In the genomic region with DNA sequence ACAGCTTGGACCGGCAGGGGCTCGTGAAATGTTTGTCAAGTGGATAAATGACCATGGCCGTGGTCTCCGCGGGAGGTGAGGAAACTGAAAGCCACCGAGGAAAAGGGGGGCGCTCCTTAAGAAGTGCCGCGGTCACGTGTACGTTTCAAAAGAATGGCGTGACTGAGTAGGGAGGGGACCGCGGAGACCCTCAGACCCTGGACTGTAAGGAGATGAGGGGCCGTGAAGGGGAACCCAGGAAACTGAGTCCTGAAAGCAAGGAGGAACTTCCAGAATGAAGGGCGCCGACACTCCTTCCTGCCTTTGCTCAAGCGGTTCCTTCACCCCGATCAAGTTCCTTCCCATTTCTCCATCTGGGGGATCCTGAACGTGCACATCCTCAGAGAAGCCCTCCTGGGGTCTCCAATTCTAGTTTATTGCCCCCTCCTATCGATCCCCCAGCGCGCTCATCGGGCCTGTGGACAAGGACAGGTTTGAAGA, we compare ENCODE assay signal across 8 cellular contexts. TPM values are rescaled to one million over a fixed set of nuclear protein-coding genes. Genes with fewer than 3 reads are reported as not detected.
DNase-seq lines count a peak whose midpoint lies in the region; ATAC-seq and TF ChIP-seq lines count a peak whose summit lies in the region.
"Not testable (repeated sequence)": the region's sequence is repeated elsewhere in the genome, so short reads cannot be mapped to it uniquely, and the experiment has no call there.

No MANE protein-coding gene starts in this region.

- peak overlapping the region; percentile 94 for H3K27ac ChIP-seq in RWPE1
- H3K27ac ChIP-seq in layer of hippocampus (ENCODE audit: low read depth, low read length) = peak overlapping the region; percentile 91
- peak overlapping the region; percentile 43 to 87 for H3K27ac ChIP-seq in ovary
- peak overlapping the region; percentile 86 to 98 (median 97) for H3K27ac ChIP-seq in upper lobe of left lung

- intact Hi-C loops in ovary (cut with DNase I) = loop anchor here in 2 of 4 donors (5.0 to 10.0 kb wide), 3 partner anchors 38 to 530 kb away; no protein-coding TSS in a partner anchor

- 0 to 1% (median 0%) methylated on average over 21 to 24 of the region's 24 CpGs for WGBS in ovary, 3 donors
- 1 to 2% methylated on average over 23 to 24 of the region's 24 CpGs for WGBS in upper lobe of left lung, 2 donors

- CTCF ChIA-PET in RWPE1 (lab: Yijun Ruan, JAX) = interaction anchor here (0.7 to 1.8 kb wide), 2 partner anchors 40 to 559 kb away, joined by 5 to 8 read pairs; no protein-coding TSS in a partner anchor

- not testable (repeated sequence) for DNase-seq in RWPE1 (ENCODE audit: low spot score); endothelial cell (ENCODE audit: low spot score); ovary; upper lobe of left lung

- ATAC-seq in HG03135 (IDR thresholded peaks at IDR 0.05; ENCODE audit: unreplicated experiment) = peak; percentile 4
- peak in 1 of 2 donors; percentile 2 for ATAC-seq in upper lobe of left lung (ENCODE audit: low FRiP score in 2 of 2)

- not testable (repeated sequence) for H3K27me3 Mint-ChIP-seq in activated naive CD8-positive, alpha-beta T cell
- H3K27me3 Mint-ChIP-seq in endothelial cell (ENCODE audit: unreplicated experiment) = peaks cover 16% of the 10 kb centered on the region

- peak overlapping the region; percentile 96 for H3K27ac Mint-ChIP-seq in activated naive CD8-positive, alpha-beta T cell
- peak overlapping the region; percentile 87 for H3K27ac Mint-ChIP-seq in endothelial cell (ENCODE audit: unreplicated experiment)

- H3K36me3 ChIP-seq in ovary = not testable (repeated sequence)
- peaks cover 0 to 40% (median 16%) of the 10 kb centered on the region in 4 donors for H3K36me3 ChIP-seq in upper lobe of left lung

- H3K4me3 ChIP-seq in GM12875 (ENCODE audit: low read depth, low read length) = peak overlapping the region; percentile 78
- peak overlapping the region; percentile 99 for H3K4me3 ChIP-seq in ovary
- H3K4me3 ChIP-seq in upper lobe of left lung = peak overlapping the region; percentile 86 to 100 (median 95)

- POLR2A ChIA-PET in RWPE1 (lab: Yijun Ruan, JAX; ENCODE audit: low non-redundant PET) = not testable (repeated sequence)

- H3K27me3 ChIP-seq in layer of hippocampus (ENCODE audit: control insufficient read depth, insufficient read depth, low read length); ovary; upper lobe of left lung: not testable (repeated sequence)

- H3K4me3 Mint-ChIP-seq in activated naive CD8-positive, alpha-beta T cell = peak overlapping the region; percentile 98
- H3K4me3 Mint-ChIP-seq in endothelial cell (ENCODE audit: unreplicated experiment) = peak overlapping the region; percentile 96

- H3K36me3 Mint-ChIP-seq in activated naive CD8-positive, alpha-beta T cell = not testable (repeated sequence)
- peaks cover 26% of the 10 kb centered on the region for H3K36me3 Mint-ChIP-seq in endothelial cell (ENCODE audit: low read depth, unreplicated experiment)

- H3K9me3 Mint-ChIP-seq in activated naive CD8-positive, alpha-beta T cell (ENCODE audit: low read depth); endothelial cell (ENCODE audit: unreplicated experiment): not testable (repeated sequence)

- TF ChIP-seq POLR2A in ovary (IDR thresholded peaks at IDR 0.05); upper lobe of left lung (IDR thresholded peaks at IDR 0.05): not testable (repeated sequence)

- H3K9me3 ChIP-seq in ovary, upper lobe of left lung: not testable (repeated sequence)

- H3K4me1 ChIP-seq in ovary (ENCODE audit: insufficient read depth) (peaks cover 14% of the 10 kb centered on the region), upper lobe of left lung (peaks cover 29 to 51% (median 36%) of the 10 kb centered on the region in 4 donors)

- peaks cover 45% of the 10 kb centered on the region for H3K4me1 Mint-ChIP-seq in activated naive CD8-positive, alpha-beta T cell (ENCODE audit: low read depth)
- peaks cover 25% of the 10 kb centered on the region for H3K4me1 Mint-ChIP-seq in endothelial cell (ENCODE audit: unreplicated experiment)

- not testable (repeated sequence) for TF ChIP-seq EP300 in ovary (IDR thresholded peaks at IDR 0.05); upper lobe of left lung (IDR thresholded peaks at IDR 0.05)

- not testable (repeated sequence) for TF ChIP-seq CTCF in GM12875 (IDR thresholded peaks at IDR 0.05; ENCODE audit: borderline replicate concordance, insufficient read depth, low read depth, low read length); RWPE1 (conservative IDR thresholded peaks at IDR 0.05; ENCODE audit: low read depth); endothelial cell (IDR thresholded peaks at IDR 0.05; ENCODE audit: unreplicated experiment); ovary (IDR thresholded peaks at IDR 0.05); upper lobe of left lung (IDR thresholded peaks at IDR 0.05)

RNA-seq across cellular contexts. Expression of gene CES2, which starts 0.4 kb away (rescaled TPM):
- total RNA-seq in endothelial cell (ENCODE audit: unreplicated experiment) (26.7 TPM), ovary (10 to 100 TPM; 25.5 to 51.9 (median 42.2) TPM), upper lobe of left lung (10 to 100 TPM; 32.2 to 76.1 (median 46.5) TPM)
- polyA plus RNA-seq in ovary = 10 to 100 TPM; 29.4 to 38.9 TPM

RNA-seq across cellular contexts. Expression of gene CIAO2B, which starts 0.7 kb away (rescaled TPM):
- 38.8 TPM for total RNA-seq in endothelial cell (ENCODE audit: unreplicated experiment)
- total RNA-seq in ovary = 10 to 100 TPM; 57.7 to 77.8 (median 66.7) TPM
- 100 to 1,000 TPM in 1 of 2 donors, 10 to 100 TPM in 1; 40.1 to 150 TPM for polyA plus RNA-seq in ovary
- 100 to 1,000 TPM in 1 of 6 donors, 10 to 100 TPM in 5; 59.6 to 131 (median 73.2) TPM for total RNA-seq in upper lobe of left lung

RNA-seq across cellular contexts. Expression of gene RRAD, which starts 9.5 kb away (rescaled TPM):
- not detected for total RNA-seq in endothelial cell (ENCODE audit: unreplicated experiment)
- 10 to 100 TPM in 5 of 7 donors, 1 to 10 TPM in 2; 5.6 to 43.1 (median 12.1) TPM for total RNA-seq in ovary
- 10 to 100 TPM in 1 of 2 donors, 1 to 10 TPM in 1; 2.3 to 22.3 TPM for polyA plus RNA-seq in ovary
- 10 to 100 TPM; 13.8 to 50.3 (median 47.0) TPM for total RNA-seq in upper lobe of left lung

RNA-seq across cellular contexts. Expression of gene CDH16, which starts 16.2 kb away (rescaled TPM):
- not detected for total RNA-seq in endothelial cell (ENCODE audit: unreplicated experiment)
- total RNA-seq in ovary = 10 to 100 TPM in 1 of 7 donors, 1 to 10 TPM in 1, under 1 TPM in 3, not detected in 2; 0.12 to 19.2 (median 0.57) TPM
- polyA plus RNA-seq in ovary = not detected
- total RNA-seq in upper lobe of left lung = 1 to 10 TPM in 2 of 6 donors, under 1 TPM in 1, not detected in 3; 0.40 to 1.8 (median 1.7) TPM

RNA-seq across cellular contexts. Expression of gene CES3, which starts 26.2 kb away (rescaled TPM):
- 2.5 TPM for total RNA-seq in endothelial cell (ENCODE audit: unreplicated experiment)
- 1 to 10 TPM in 5 of 7 donors, under 1 TPM in 2; 0.45 to 2.3 (median 1.4) TPM for total RNA-seq in ovary
- polyA plus RNA-seq in ovary = under 1 TPM; 0.73 to 0.91 TPM
- total RNA-seq in upper lobe of left lung = 1 to 10 TPM; 1.4 to 6.2 (median 2.9) TPM
